ENCODE assay signal across 15 cellular contexts in genomic region chr3:64491843-64492242, GRCh38.
"Had no signal": no experiment of that assay in that cellular context is flagged by ENCODE, and none has a peak within 500 bp of the region (broad histone marks: within the 10 kb centered on the region; RNA-seq: fewer than 3 reads in every experiment).

No MANE protein-coding gene starts in this region.

- H3K27ac Mint-ChIP-seq: activated naive CD8-positive, alpha-beta T cell; activated T-helper 1 cell treated with anti-CD3 and anti-CD28 coated beads, Interleukin-12 subunit alpha, Interleukin-12 subunit beta, Interleukin-2, Interleukin-4 antibody, amounts not matched to agents 30 ng/mL and 10 ng/mL and 1 ng/mL, durations not matched to agents 14 hours and 24 hours and 36 hours; dendritic cell treated with granulocyte-macrophage colony-stimulating factor and Interleukin-4, amounts not matched to agents 40 ng/mL and 50 ng/mL, for 4 days; stimulated activated naive B cell treated with anti-CD40 and anti-IgM and Interleukin-4, amounts not matched to agents 10 μg/mL and 1 μg/mL and 100 μg/mL, for 72 hours; T-helper 17 cell had no signal

- H3K4me3 ChIP-seq: cardiac muscle cell, ovary, sigmoid colon, spleen had no signal

- FAIRE-seq: keratinocyte had no signal

- ATAC-seq: left lobe of liver; stimulated activated naive B cell treated with anti-CD40 and anti-IgM and Interleukin-4, amounts not matched to agents 10 μg/mL and 1 μg/mL and 100 μg/mL, for 72 hours; T-helper 17 cell had no signal

- H3K4me3 Mint-ChIP-seq: activated naive CD8-positive, alpha-beta T cell; activated T-helper 1 cell treated with anti-CD3 and anti-CD28 coated beads, Interleukin-12 subunit alpha, Interleukin-12 subunit beta, Interleukin-2, Interleukin-4 antibody, amounts not matched to agents 30 ng/mL and 10 ng/mL and 1 ng/mL, durations not matched to agents 14 hours and 24 hours and 36 hours; dendritic cell treated with granulocyte-macrophage colony-stimulating factor and Interleukin-4, amounts not matched to agents 40 ng/mL and 50 ng/mL, for 4 days; stimulated activated naive B cell treated with anti-CD40 and anti-IgM and Interleukin-4, amounts not matched to agents 10 μg/mL and 1 μg/mL and 100 μg/mL, for 72 hours; T-helper 17 cell had no signal

- H3K9me3 ChIP-seq: ovary, sigmoid colon, spleen had no signal

- H3K9me3 Mint-ChIP-seq: activated T-helper 1 cell treated with anti-CD3 and anti-CD28 coated beads, Interleukin-12 subunit alpha, Interleukin-12 subunit beta, Interleukin-2, Interleukin-4 antibody, amounts not matched to agents 30 ng/mL and 10 ng/mL and 1 ng/mL, durations not matched to agents 14 hours and 24 hours and 36 hours; dendritic cell treated with granulocyte-macrophage colony-stimulating factor and Interleukin-4, amounts not matched to agents 40 ng/mL and 50 ng/mL, for 4 days; stimulated activated naive B cell treated with anti-CD40 and anti-IgM and Interleukin-4, amounts not matched to agents 10 μg/mL and 1 μg/mL and 100 μg/mL, for 72 hours had no signal

- H3K36me3 ChIP-seq: cardiac muscle cell, ovary, sigmoid colon, spleen had no signal

- DNase-seq: activated CD4-positive, alpha-beta T cell treated with anti-CD3 and anti-CD28 coated beads, Interleukin-2, amount 50 U/mL, for 4 hours; activated T-cell treated with anti-CD3 and anti-CD28 coated beads for 4 hours; effector memory CD4-positive, alpha-beta T cell; foreskin fibroblast; ovary; sigmoid colon; spleen; stimulated activated naive B cell treated with anti-CD40 and anti-IgM and Interleukin-4, amounts not matched to agents 10 μg/mL and 1 μg/mL and 100 μg/mL, for 72 hours; T-helper 17 cell had no signal

- H3K27ac ChIP-seq: cardiac muscle cell, ovary, sigmoid colon, spleen had no signal

- H3K27me3 ChIP-seq: cardiac muscle cell, ovary, sigmoid colon had no signal

- H3K4me1 ChIP-seq: spleen had no signal

- H3K36me3 Mint-ChIP-seq: activated naive CD8-positive, alpha-beta T cell; stimulated activated naive B cell treated with anti-CD40 and anti-IgM and Interleukin-4, amounts not matched to agents 10 μg/mL and 1 μg/mL and 100 μg/mL, for 72 hours had no signal
